2 cellular contexts compared by ENCODE assay signal in genomic region chr20:6566821-6567220, GRCh38.
TF ChIP-seq lines count a peak whose summit lies in the region.

No MANE protein-coding gene starts in this region.

TF ChIP-seq in IMR-90, 13 proteins besides CTCF, POLR2A, EP300 and RAD21:
- no peak for TF ChIP-seq RCOR1 (IDR thresholded peaks at IDR 0.05; ENCODE audit: insufficient replicate concordance, low read length)
- TF ChIP-seq FOS (IDR thresholded peaks at IDR 0.05; ENCODE audit: low read depth, low read length) = peak; percentile 92
- peak; percentile 53; the same call in 1 of the 2 replicates for TF ChIP-seq BHLHE40 (IDR thresholded peaks at IDR 0.05; ENCODE audit: low read depth, low read length)
- TF ChIP-seq MAZ (IDR thresholded peaks at IDR 0.05; ENCODE audit: borderline replicate concordance, low read depth, low read length) = no peak
- TF ChIP-seq SMC3 (IDR thresholded peaks at IDR 0.05; ENCODE audit: low read depth, low read length) = no peak
- TF ChIP-seq NFE2L2 (IDR thresholded peaks at IDR 0.05; ENCODE audit: low read depth, low read length) = no peak
- no peak for TF ChIP-seq ELK1 (IDR thresholded peaks at IDR 0.05; ENCODE audit: borderline replicate concordance, low read depth, low read length)
- TF ChIP-seq RFX5 (IDR thresholded peaks at IDR 0.05; ENCODE audit: low read depth, low read length) = no peak
- peak; percentile 94 for TF ChIP-seq CEBPB (IDR thresholded peaks at IDR 0.05; ENCODE audit: low read depth, low read length)

TF ChIP-seq in HEK293T, 16 proteins besides CTCF, POLR2A, EP300 and RAD21:
- TF ChIP-seq TARDBP (IDR thresholded peaks at IDR 0.05) (no peak), HDGF (IDR thresholded peaks at IDR 0.05; ENCODE audit: borderline replicate concordance) (no peak), CTBP1 (IDR thresholded peaks at IDR 0.05; ENCODE audit: borderline replicate concordance) (no peak), SUZ12 (IDR thresholded peaks at IDR 0.05) (no peak), BHLHE40 (IDR thresholded peaks at IDR 0.05; ENCODE audit: borderline replicate concordance) (no peak), LEF1 (IDR thresholded peaks at IDR 0.05; ENCODE audit: borderline replicate concordance) (no peak), NFRKB (IDR thresholded peaks at IDR 0.05) (no peak), L3MBTL2 (conservative IDR thresholded peaks at IDR 0.05) (no peak), SP1 (IDR thresholded peaks at IDR 0.05) (no peak), ELF4 (IDR thresholded peaks at IDR 0.05) (no peak), FOXM1 (IDR thresholded peaks at IDR 0.05; ENCODE audit: borderline replicate concordance) (no peak)
